ENCODE assay signal across 1 cellular context in the genomic region with DNA sequence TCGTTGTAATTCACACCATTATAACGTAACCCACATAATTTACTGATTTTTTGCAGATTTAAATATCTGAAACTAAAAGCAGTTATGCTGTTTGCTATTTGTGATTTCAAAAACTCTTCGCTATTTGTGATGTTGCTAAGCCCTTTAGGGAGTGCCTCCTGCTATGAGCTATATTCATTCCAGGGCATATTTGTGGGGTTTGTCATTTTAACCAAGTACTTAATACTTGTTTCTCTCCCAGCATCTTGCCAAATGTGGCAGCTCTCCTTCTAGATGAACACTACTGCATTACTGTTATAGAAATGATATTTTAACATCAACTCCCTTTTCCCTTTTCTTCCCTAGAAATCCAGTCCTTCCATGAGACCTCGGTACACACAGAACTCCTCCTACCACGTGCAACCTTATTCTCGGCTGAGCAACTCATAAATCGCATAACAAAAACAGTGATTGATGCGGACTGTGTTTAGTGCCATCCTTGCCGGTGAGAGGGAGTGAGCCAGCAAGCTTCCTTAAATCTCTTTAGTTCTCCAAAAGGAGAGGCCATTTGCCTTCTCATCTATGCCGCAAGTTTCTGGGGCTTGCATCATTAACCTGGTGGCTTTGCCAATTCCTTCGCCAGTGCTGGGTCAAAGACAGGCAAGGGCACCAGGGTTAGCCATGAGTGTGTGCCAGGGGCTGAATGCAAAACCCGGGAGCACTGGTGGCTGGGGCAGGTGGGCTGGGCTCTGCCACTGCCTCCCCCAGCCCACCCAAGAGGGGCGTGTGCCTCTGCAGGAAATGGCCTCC.
TF ChIP-seq lines count a peak whose summit lies in the region.

No MANE protein-coding gene starts in this region.

TF ChIP-seq in H1, 55 proteins besides CTCF, POLR2A, EP300 and RAD21:
- TF ChIP-seq TAF1 (IDR thresholded peaks at IDR 0.05; ENCODE audit: low read depth, low read length), result no peak
- no peak for TF ChIP-seq CHD2 (IDR thresholded peaks at IDR 0.05; ENCODE audit: low read length)
- TF ChIP-seq CEBPB (IDR thresholded peaks at IDR 0.05; ENCODE audit: low read depth, low read length), result 0 out of 2 replicates have a peak, but pooled peaks have one; percentile 16
- no peak for TF ChIP-seq SIRT6 (IDR thresholded peaks at IDR 0.05; ENCODE audit: low read length)
- no peak for TF ChIP-seq TBP (IDR thresholded peaks at IDR 0.05; ENCODE audit: low read depth, low read length)
- no peak for TF ChIP-seq FOSL1 (IDR thresholded peaks at IDR 0.05; ENCODE audit: insufficient read depth, low read depth, low read length)
- TF ChIP-seq CHD1 (IDR thresholded peaks at IDR 0.05; ENCODE audit: low read depth, low read length), result no peak
- no peak for TF ChIP-seq TAF7 (optimal IDR thresholded peaks at IDR 0.05; ENCODE audit: borderline replicate concordance, low read depth, low read length)
TF ChIP-seq in H1: peak in this region for 1.
